ENCODE assay signal across 9 cellular contexts in the genomic region with DNA sequence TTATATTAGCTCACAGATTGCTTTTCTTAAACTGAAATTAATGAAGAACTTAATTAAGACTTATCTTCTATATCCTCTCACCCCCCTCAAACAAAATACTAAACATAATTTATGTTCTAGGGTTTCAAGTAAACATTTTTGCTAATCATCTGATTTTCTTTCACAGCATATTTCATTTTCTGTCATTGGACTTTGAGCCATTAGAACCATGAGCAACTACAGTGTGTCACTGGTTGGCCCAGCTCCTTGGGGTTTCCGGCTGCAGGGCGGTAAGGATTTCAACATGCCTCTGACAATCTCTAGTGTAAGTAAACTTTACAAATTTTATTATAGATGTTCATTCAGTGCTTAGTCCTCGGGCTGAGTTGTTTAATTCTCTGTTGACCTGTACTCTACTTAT. TPM values are rescaled to one million over a fixed set of nuclear protein-coding genes. Genes with fewer than 3 reads are reported as not detected.
A peak's percentile ranks its signal among the peaks of the same experiment; 100 is the strongest.
DNase-seq lines count a peak whose midpoint lies in the region; FAIRE-seq and TF ChIP-seq lines count a peak whose summit lies in the region.
"Had no signal": no experiment of that assay in that cellular context is flagged by ENCODE, and none has a peak within 500 bp of the region (broad histone marks: within the 10 kb centered on the region; RNA-seq: fewer than 3 reads in every experiment).

No MANE protein-coding gene starts in this region.

- CTCF ChIA-PET in CD8-positive, alpha-beta memory T cell (lab: Charles Lee): interaction anchor here (1.4 kb wide), 1 partner anchor 12 kb away, joined by 3 read pairs; no protein-coding TSS in a partner anchor

- peak overlapping the region in 3 of 5 experiments; percentile 46 to 92 (median 85) for H3K27ac Mint-ChIP-seq in brain
- no peak overlapping the region for H3K27ac Mint-ChIP-seq in activated T-helper 2 cell treated with anti-CD3 and anti-CD28 coated beads, Interferon-gamma antibody, Interleukin-2, Interleukin-4, amounts not matched to agents 10 μg/mL and 5 μg/mL and 100 μg/mL, durations not matched to agents 14 hours and 24 hours and 36 hours
- H3K27ac Mint-ChIP-seq in CD8-positive, alpha-beta memory T cell: no peak overlapping the region

- H3K27ac ChIP-seq in small intestine (ENCODE audit: low read depth in 1 of 2, low read length in 1 of 2): no peak overlapping the region
- no peak overlapping the region for H3K27ac ChIP-seq in CD8-positive, alpha-beta memory T cell (ENCODE audit: low read depth, low read length)

- peak; percentile 78 for FAIRE-seq in small intestine (lab: Jason Lieb, UNC)

- peak; percentile 66 for DNase-seq in HT-29 (ENCODE audit: low spot score)
- peak; percentile 51 for DNase-seq in hepatic stellate cell (ENCODE audit: low spot score)
- DNase-seq in small intestine: peak; percentile 85
- no peak for DNase-seq in activated gamma-delta T cell treated with Interleukin-2 at 50 U/mL for 16 hours
- DNase-seq in central memory CD4-positive, alpha-beta T cell: no peak
- DNase-seq in activated T-helper 2 cell treated with anti-CD3 and anti-CD28 coated beads, Interferon-gamma antibody, Interleukin-2, Interleukin-4, amounts not matched to agents 10 μg/mL and 5 μg/mL and 100 μg/mL, durations not matched to agents 14 hours and 24 hours and 36 hours (ENCODE audit: low spot score): no peak
- no peak for DNase-seq in CD8-positive, alpha-beta memory T cell
- DNase-seq: KBM-7 had no signal

- 16 to 53% (median 35%) methylated on average over 3 of the region's 3 CpGs for WGBS in small intestine, 3 donors

- TF ChIP-seq CTCF in brain (conservative IDR thresholded peaks at IDR 0.05): no peak

- peaks cover 36% of the 10 kb centered on the region for H3K27me3 Mint-ChIP-seq in brain
- H3K27me3 Mint-ChIP-seq in activated T-helper 2 cell treated with anti-CD3 and anti-CD28 coated beads, Interferon-gamma antibody, Interleukin-2, Interleukin-4, amounts not matched to agents 10 μg/mL and 5 μg/mL and 100 μg/mL, durations not matched to agents 14 hours and 24 hours and 36 hours (ENCODE audit: low read depth): peaks cover 12% of the 10 kb centered on the region
- H3K27me3 Mint-ChIP-seq in CD8-positive, alpha-beta memory T cell: no peaks in the 10 kb centered on the region

- peaks cover 3% of the 10 kb centered on the region for H3K36me3 Mint-ChIP-seq in brain
- peaks cover 10% of the 10 kb centered on the region for H3K36me3 Mint-ChIP-seq in activated T-helper 2 cell treated with anti-CD3 and anti-CD28 coated beads, Interferon-gamma antibody, Interleukin-2, Interleukin-4, amounts not matched to agents 10 μg/mL and 5 μg/mL and 100 μg/mL, durations not matched to agents 14 hours and 24 hours and 36 hours (ENCODE audit: low read depth)
- peaks cover 0 to 12% (median 2%) of the 10 kb centered on the region in 3 donors for H3K36me3 Mint-ChIP-seq in CD8-positive, alpha-beta memory T cell

- POLR2A ChIA-PET in CD8-positive, alpha-beta memory T cell (lab: Charles Lee): no interaction called here

- H3K36me3 ChIP-seq in small intestine (ENCODE audit: control insufficient read depth in 2 of 2, insufficient read depth in 2 of 2, low read length in 2 of 2): no peaks in the 10 kb centered on the region
- no peaks in the 10 kb centered on the region for H3K36me3 ChIP-seq in CD8-positive, alpha-beta memory T cell (ENCODE audit: insufficient read depth, low read length)

- H3K27me3 ChIP-seq in small intestine (ENCODE audit: control insufficient read depth in 2 of 2, insufficient read depth in 2 of 2, low read length in 2 of 2): no peaks in the 10 kb centered on the region
- peaks cover 3% of the 10 kb centered on the region for H3K27me3 ChIP-seq in CD8-positive, alpha-beta memory T cell (ENCODE audit: insufficient read depth, low read length, poor library complexity, severe bottlenecking)

- intact Hi-C loops in activated T-helper 2 cell treated with anti-CD3 and anti-CD28 coated beads, Interferon-gamma antibody, Interleukin-2, Interleukin-4, amounts not matched to agents 10 μg/mL and 5 μg/mL and 100 μg/mL, durations not matched to agents 14 hours and 24 hours and 36 hours (cut with micrococcal nuclease): no loop called here

- H3K9me3 Mint-ChIP-seq in brain: peaks cover 0 to 3% (median 0%) of the 10 kb centered on the region in 5 experiments
- no peaks in the 10 kb centered on the region for H3K9me3 Mint-ChIP-seq in activated T-helper 2 cell treated with anti-CD3 and anti-CD28 coated beads, Interferon-gamma antibody, Interleukin-2, Interleukin-4, amounts not matched to agents 10 μg/mL and 5 μg/mL and 100 μg/mL, durations not matched to agents 14 hours and 24 hours and 36 hours
- no peaks in the 10 kb centered on the region for H3K9me3 Mint-ChIP-seq in CD8-positive, alpha-beta memory T cell

- H3K4me3 ChIP-seq in small intestine (ENCODE audit: low read depth in 1 of 2, low read length in 2 of 2): peak overlapping the region in 1 of 2 donors; percentile 23
- no peak overlapping the region for H3K4me3 ChIP-seq in CD8-positive, alpha-beta memory T cell (ENCODE audit: low read length)

- H3K4me1 ChIP-seq in small intestine (ENCODE audit: control insufficient read depth in 2 of 2, insufficient read depth in 1 of 2, low read depth in 1 of 2, low read length in 1 of 2): peaks cover 0 to 10% of the 10 kb centered on the region in 2 donors
- H3K4me1 ChIP-seq in CD8-positive, alpha-beta memory T cell (ENCODE audit: insufficient read depth, low read length): peaks cover 18% of the 10 kb centered on the region

- H3K4me1 Mint-ChIP-seq in brain: peaks cover 70% of the 10 kb centered on the region
- H3K4me1 Mint-ChIP-seq in activated T-helper 2 cell treated with anti-CD3 and anti-CD28 coated beads, Interferon-gamma antibody, Interleukin-2, Interleukin-4, amounts not matched to agents 10 μg/mL and 5 μg/mL and 100 μg/mL, durations not matched to agents 14 hours and 24 hours and 36 hours (ENCODE audit: low read depth): peaks cover 30% of the 10 kb centered on the region
- H3K4me1 Mint-ChIP-seq in CD8-positive, alpha-beta memory T cell: peaks cover 29 to 55% (median 49%) of the 10 kb centered on the region in 3 donors

- H3K4me3 Mint-ChIP-seq in brain: peak overlapping the region; percentile 60 to 92 (median 83)
- no peak overlapping the region for H3K4me3 Mint-ChIP-seq in activated T-helper 2 cell treated with anti-CD3 and anti-CD28 coated beads, Interferon-gamma antibody, Interleukin-2, Interleukin-4, amounts not matched to agents 10 μg/mL and 5 μg/mL and 100 μg/mL, durations not matched to agents 14 hours and 24 hours and 36 hours (ENCODE audit: low read depth)
- peak overlapping the region in 1 of 7 donors; percentile 30 for H3K4me3 Mint-ChIP-seq in CD8-positive, alpha-beta memory T cell

- no peaks in the 10 kb centered on the region for H3K9me3 ChIP-seq in small intestine (ENCODE audit: control insufficient read depth, low read depth)
- H3K9me3 ChIP-seq in CD8-positive, alpha-beta memory T cell (ENCODE audit: low read length): no peaks in the 10 kb centered on the region

RNA-seq across cellular contexts. Expression of a gene that starts 3.3 kb away (rescaled TPM):
- 59.5 and 74.5 TPM in 2 replicates for total RNA-seq in HT-29 (2014; rRNA removed; shearing (Covaris generic))
- polyA plus RNA-seq in brain (ENCODE audit: insufficient read depth, low read depth, low replicate concordance) (7.7 TPM), small intestine (10 to 100 TPM; 26.6 to 61.7 (median 61.3) TPM)
- total RNA-seq in activated T-helper 2 cell treated with anti-CD3 and anti-CD28 coated beads, Interferon-gamma antibody, Interleukin-2, Interleukin-4, amounts not matched to agents 10 μg/mL and 5 μg/mL and 100 μg/mL, durations not matched to agents 14 hours and 24 hours and 36 hours: 24.2 and 25.1 TPM in 2 replicates
- 10 to 100 TPM; 27.0 to 27.4 TPM for total RNA-seq in CD8-positive, alpha-beta memory T cell
- polyA plus RNA-seq in CD8-positive, alpha-beta memory T cell: 50.2 TPM

Comparison
In these comparisons a context has a peak if more than half of its experiments do, and no peak if none do; other contexts are left out.
1. DNase-seq: peak in HT-29 (single experiment), hepatic stellate cell (single experiment) and small intestine (single experiment); none in activated gamma-delta T cell treated with Interleukin-2 at 50 U/mL for 16 hours (single experiment), central memory CD4-positive, alpha-beta T cell (single experiment), activated T-helper 2 cell treated with anti-CD3 and anti-CD28 coated beads, Interferon-gamma antibody, Interleukin-2, Interleukin-4, amounts not matched to agents 10 μg/mL and 5 μg/mL and 100 μg/mL, durations not matched to agents 14 hours and 24 hours and 36 hours (single experiment) and CD8-positive, alpha-beta memory T cell (0 of 5).
2. H3K27ac Mint-ChIP-seq: peak in brain (3 of 5); none in activated T-helper 2 cell treated with anti-CD3 and anti-CD28 coated beads, Interferon-gamma antibody, Interleukin-2, Interleukin-4, amounts not matched to agents 10 μg/mL and 5 μg/mL and 100 μg/mL, durations not matched to agents 14 hours and 24 hours and 36 hours (single experiment) and CD8-positive, alpha-beta memory T cell (0 of 8).